ENCODE assay signal across 11 cellular contexts in the genomic region with DNA sequence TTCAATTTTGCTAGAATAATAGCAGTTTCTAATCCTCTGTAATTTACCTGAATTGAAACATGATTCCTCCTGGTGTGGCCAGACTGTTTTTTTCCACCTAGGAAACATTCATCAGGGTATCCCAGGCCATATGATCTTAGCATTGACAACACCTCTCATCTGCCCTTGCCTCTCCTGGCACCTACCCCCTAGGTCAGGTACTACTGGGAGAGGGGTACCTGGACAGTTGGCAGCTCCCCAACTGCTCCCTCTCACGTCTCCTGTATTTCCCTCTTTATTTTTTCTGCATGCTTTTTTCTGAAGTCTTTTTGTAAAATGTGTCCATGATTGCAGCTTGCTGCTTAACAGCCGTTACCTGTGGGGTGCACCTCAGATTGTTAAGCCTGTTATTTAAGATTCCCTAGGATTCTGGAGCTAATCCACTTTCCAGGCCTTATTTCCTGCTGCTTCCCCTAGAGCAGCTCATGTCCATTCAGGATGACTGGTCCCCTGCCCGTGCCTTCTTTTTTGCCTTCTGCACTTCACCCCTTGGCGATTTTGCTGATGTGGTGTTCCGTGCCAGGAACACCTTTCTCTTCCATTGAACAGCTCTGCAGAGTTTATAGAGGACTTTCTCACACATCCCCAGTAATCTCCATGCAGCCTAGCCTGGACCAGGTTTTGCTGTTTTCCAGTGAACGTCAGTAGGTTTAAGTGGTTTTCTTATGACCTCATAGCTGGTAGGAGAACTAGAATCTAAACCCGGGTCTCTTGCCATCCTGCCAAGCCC. TPM values are rescaled to one million over a fixed set of nuclear protein-coding genes. Genes with fewer than 3 reads are reported as not detected.
DNase-seq lines count a peak whose midpoint lies in the region; ATAC-seq, FAIRE-seq and TF ChIP-seq lines count a peak whose summit lies in the region.
"Had no signal": no experiment of that assay in that cellular context is flagged by ENCODE, and none has a peak within 500 bp of the region (broad histone marks: within the 10 kb centered on the region; RNA-seq: fewer than 3 reads in every experiment).

No MANE protein-coding gene starts in this region.

- 36 to 41% (median 38%) methylated on average over 7 of the region's 7 CpGs for WGBS in ovary, 3 donors

- TF ChIP-seq CTCF in HCT116 (IDR thresholded peaks at IDR 0.05 in 2 of 3, conservative IDR thresholded peaks at IDR 0.05 in 1 of 3; ENCODE audit: borderline replicate concordance in 1 of 3, insufficient read depth in 1 of 3, low read depth in 2 of 3, low read length in 2 of 3) (no peak), epithelial cell of esophagus (IDR thresholded peaks at IDR 0.05; ENCODE audit: insufficient read depth, low read depth, low read length, missing control alignments) (no peak), neural progenitor cell (IDR thresholded peaks at IDR 0.05) (no peak), ovary (IDR thresholded peaks at IDR 0.05) (no peak)

- TF ChIP-seq RAD21 in HCT116 (IDR thresholded peaks at IDR 0.05; ENCODE audit: low read depth), result no peak

- H3K36me3 ChIP-seq in HCT116 (ENCODE audit: control insufficient read depth in 1 of 2, insufficient read depth in 2 of 2, low read length in 2 of 2) (no peaks in the 10 kb centered on the region), neural progenitor cell (no peaks in the 10 kb centered on the region), ovary (no peaks in the 10 kb centered on the region)
- H3K36me3 ChIP-seq: esophagus squamous epithelium, neutrophil had no signal

- DNase-seq in HCT116 (ENCODE audit: low read depth, low spot score), result no peak
- DNase-seq in NCI-H524 treated with DMSO at 0.1 percent for 48 hours (lab: John Stamatoyannopoulos, UW), result peak; percentile 61
- DNase-seq in epithelial cell of esophagus (ENCODE audit: low read depth), result peak; percentile 54
- peak; percentile 66 for DNase-seq in neural progenitor cell (ENCODE audit: low spot score)
- DNase-seq in NCI-H446 (lab: John Stamatoyannopoulos, UW), result no peak
- DNase-seq in GM19239 (ENCODE audit: insufficient read length, low spot score), result no peak
- DNase-seq in ovary, result no peak
- DNase-seq: activated T-cell treated with anti-CD3 and anti-CD28 coated beads for 4 hours, esophagus squamous epithelium had no signal

- H3K9me2 ChIP-seq in HCT116 (ENCODE audit: insufficient read depth), result no peaks in the 10 kb centered on the region

- RAD21 ChIA-PET in HCT116 (lab: Charles Lee; ENCODE audit: low non-redundant PET in 1 of 2, low total read pairs in 2 of 2, uncharacterized antibody in 2 of 2, unreplicated experiment in 2 of 2), result no interaction called here

- H3K27me3 ChIP-seq in HCT116 (ENCODE audit: insufficient read depth, low read length) (no peaks in the 10 kb centered on the region), neural progenitor cell (no peaks in the 10 kb centered on the region), ovary (no peaks in the 10 kb centered on the region)
- H3K27me3 ChIP-seq: esophagus squamous epithelium, neutrophil had no signal

- no peaks in the 10 kb centered on the region for H3K9me3 Mint-ChIP-seq in neural progenitor cell

- H3K27ac Mint-ChIP-seq in neural progenitor cell, result no peak overlapping the region

- H2AFZ ChIP-seq in HCT116 (ENCODE audit: low read depth, low read length, poor library complexity, severe bottlenecking), result no peak overlapping the region
- H2AFZ ChIP-seq in neural progenitor cell (replicated peaks), result no peak overlapping the region

- FAIRE-seq in GM19239 (lab: Jason Lieb, UNC), result no peak

- H3K9ac ChIP-seq in HCT116 (ENCODE audit: low read length) (no peak overlapping the region), neural progenitor cell (no peak overlapping the region)

- peaks cover 2% of the 10 kb centered on the region for H3K27me3 Mint-ChIP-seq in neural progenitor cell (ENCODE audit: insufficient read depth, low read depth)

- TF ChIP-seq POLR2A in HCT116 (IDR thresholded peaks at IDR 0.05; ENCODE audit: borderline replicate concordance, extremely low read depth, insufficient read depth, insufficient read length), result no peak
- no peak for TF ChIP-seq POLR2A in ovary (IDR thresholded peaks at IDR 0.05)

- H4K20me1 ChIP-seq in HCT116 (ENCODE audit: insufficient read depth), result no peaks in the 10 kb centered on the region
- H4K20me1 ChIP-seq in neural progenitor cell (ENCODE audit: low read depth), result peaks cover 27% of the 10 kb centered on the region

- H3F3A ChIP-seq in neural progenitor cell (ENCODE audit: low read depth), result no peaks in the 10 kb centered on the region

- no peaks in the 10 kb centered on the region for H3K36me3 Mint-ChIP-seq in neural progenitor cell

- no peak overlapping the region for H3K4me2 ChIP-seq in HCT116 (ENCODE audit: low read length)
- peak overlapping the region; percentile 63 for H3K4me2 ChIP-seq in neural progenitor cell

- H3K4me3 ChIP-seq in HCT116 (replicated peaks in 1 of 2; ENCODE audit: low read depth in 1 of 2, low read length in 2 of 2), result no peak overlapping the region
- H3K4me3 ChIP-seq in epithelial cell of esophagus (ENCODE audit: low read length), result no peak overlapping the region
- peak overlapping the region; percentile 30 for H3K4me3 ChIP-seq in neural progenitor cell
- H3K4me3 ChIP-seq in ovary, result no peak overlapping the region
- H3K4me3 ChIP-seq: esophagus squamous epithelium had no signal

- H3K4me1 ChIP-seq in HCT116 (ENCODE audit: control insufficient read depth in 1 of 2, insufficient read depth in 2 of 2, low read length in 2 of 2) (peaks cover 3 to 25% of the 10 kb centered on the region in 2 experiments; a peak in 2 of 4 replicates), neural progenitor cell (peaks cover 5% of the 10 kb centered on the region), ovary (ENCODE audit: insufficient read depth) (peaks cover 5% of the 10 kb centered on the region)

- H3K4me3 Mint-ChIP-seq in neural progenitor cell, result no peak overlapping the region

- no TSS peak for BruUV-seq in HCT116 (replicated peaks; lab: Mats Ljungman, UMichigan)

- H3K27ac ChIP-seq in HCT116 (ENCODE audit: low read depth, low read length), result no peak overlapping the region
- H3K27ac ChIP-seq in neural progenitor cell, result no peak overlapping the region
- H3K27ac ChIP-seq in ovary, result no peak overlapping the region
- H3K27ac ChIP-seq: esophagus squamous epithelium, neutrophil had no signal

- H3K4me1 Mint-ChIP-seq in neural progenitor cell, result peaks cover 7% of the 10 kb centered on the region

- no peak for ATAC-seq in HCT116
- ATAC-seq in GM21528 (IDR thresholded peaks at IDR 0.05; ENCODE audit: low FRiP score, unreplicated experiment), result no peak

- H3K9me3 ChIP-seq in HCT116 (ENCODE audit: control insufficient read depth in 1 of 2, insufficient read depth in 1 of 2, low read depth in 1 of 2, low read length in 2 of 2) (no peaks in the 10 kb centered on the region), neural progenitor cell (ENCODE audit: low read depth) (no peaks in the 10 kb centered on the region), ovary (no peaks in the 10 kb centered on the region)
- H3K9me3 ChIP-seq: esophagus squamous epithelium, neutrophil had no signal

- intact Hi-C loops in HCT116 (cut with micrococcal nuclease) (no loop called here), ovary (cut with DNase I) (no loop called here)

- H3K79me2 ChIP-seq in HCT116 (ENCODE audit: insufficient read depth, low read length), result peaks cover 10% of the 10 kb centered on the region
- H3K79me2 ChIP-seq in neural progenitor cell (ENCODE audit: low read depth), result peaks cover 4% of the 10 kb centered on the region

- POLR2A ChIA-PET in HCT116 (lab: Charles Lee), result no interaction called here

- TF ChIP-seq EP300 in ovary (IDR thresholded peaks at IDR 0.05), result no peak

- CTCF ChIA-PET in HCT116 (lab: Charles Lee), result interaction anchor here (1.8 kb wide), 1 partner anchor 36 kb away, joined by 3 read pairs; no protein-coding TSS in a partner anchor

TF ChIP-seq in HCT116, 20 proteins besides CTCF, POLR2A, EP300 and RAD21 (continues in another document):
- TF ChIP-seq, protein P1, sequence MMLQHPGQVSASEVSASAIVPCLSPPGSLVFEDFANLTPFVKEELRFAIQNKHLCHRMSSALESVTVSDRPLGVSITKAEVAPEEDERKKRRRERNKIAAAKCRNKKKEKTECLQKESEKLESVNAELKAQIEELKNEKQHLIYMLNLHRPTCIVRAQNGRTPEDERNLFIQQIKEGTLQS (IDR thresholded peaks at IDR 0.05), result no peak
- TF ChIP-seq, protein P2, sequence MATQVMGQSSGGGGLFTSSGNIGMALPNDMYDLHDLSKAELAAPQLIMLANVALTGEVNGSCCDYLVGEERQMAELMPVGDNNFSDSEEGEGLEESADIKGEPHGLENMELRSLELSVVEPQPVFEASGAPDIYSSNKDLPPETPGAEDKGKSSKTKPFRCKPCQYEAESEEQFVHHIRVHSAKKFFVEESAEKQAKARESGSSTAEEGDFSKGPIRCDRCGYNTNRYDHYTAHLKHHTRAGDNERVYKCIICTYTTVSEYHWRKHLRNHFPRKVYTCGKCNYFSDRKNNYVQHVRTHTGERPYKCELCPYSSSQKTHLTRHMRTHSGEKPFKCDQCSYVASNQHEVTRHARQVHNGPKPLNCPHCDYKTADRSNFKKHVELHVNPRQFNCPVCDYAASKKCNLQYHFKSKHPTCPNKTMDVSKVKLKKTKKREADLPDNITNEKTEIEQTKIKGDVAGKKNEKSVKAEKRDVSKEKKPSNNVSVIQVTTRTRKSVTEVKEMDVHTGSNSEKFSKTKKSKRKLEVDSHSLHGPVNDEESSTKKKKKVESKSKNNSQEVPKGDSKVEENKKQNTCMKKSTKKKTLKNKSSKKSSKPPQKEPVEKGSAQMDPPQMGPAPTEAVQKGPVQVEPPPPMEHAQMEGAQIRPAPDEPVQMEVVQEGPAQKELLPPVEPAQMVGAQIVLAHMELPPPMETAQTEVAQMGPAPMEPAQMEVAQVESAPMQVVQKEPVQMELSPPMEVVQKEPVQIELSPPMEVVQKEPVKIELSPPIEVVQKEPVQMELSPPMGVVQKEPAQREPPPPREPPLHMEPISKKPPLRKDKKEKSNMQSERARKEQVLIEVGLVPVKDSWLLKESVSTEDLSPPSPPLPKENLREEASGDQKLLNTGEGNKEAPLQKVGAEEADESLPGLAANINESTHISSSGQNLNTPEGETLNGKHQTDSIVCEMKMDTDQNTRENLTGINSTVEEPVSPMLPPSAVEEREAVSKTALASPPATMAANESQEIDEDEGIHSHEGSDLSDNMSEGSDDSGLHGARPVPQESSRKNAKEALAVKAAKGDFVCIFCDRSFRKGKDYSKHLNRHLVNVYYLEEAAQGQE (IDR thresholded peaks at IDR 0.05; ENCODE audit: low read depth), result no peak
- TF ChIP-seq ZFX (IDR thresholded peaks at IDR 0.05), result no peak
- TF ChIP-seq TCF7L2 (IDR thresholded peaks at IDR 0.05; ENCODE audit: borderline replicate concordance, extremely low read depth, insufficient read depth, insufficient read length), result no peak
- TF ChIP-seq FOSL1 (IDR thresholded peaks at IDR 0.05; ENCODE audit: low read depth), result no peak
- peak; percentile 36; the same call in 1 of the 2 replicates for TF ChIP-seq SP1 (IDR thresholded peaks at IDR 0.05; ENCODE audit: low read depth)
- no peak for TF ChIP-seq EZH2phosphoT487 (IDR thresholded peaks at IDR 0.05; ENCODE audit: borderline replicate concordance)

RNA-seq across cellular contexts. Expression of a gene that starts 33.6 kb away (rescaled TPM):
- total RNA-seq in HCT116 (2021; ENCODE audit: unreplicated experiment), result 12.7 TPM
- 6.4 and 7.5 TPM in 2 replicates for polyA plus RNA-seq in HCT116 (2012)
- total RNA-seq in neural progenitor cell (ENCODE audit: low replicate concordance), result 18.7 and 19.9 TPM in 2 replicates
- total RNA-seq in ovary, result 10 to 100 TPM in 2 of 7 donors, 1 to 10 TPM in 5; 7.4 to 11.8 (median 8.8) TPM
- 1 to 10 TPM; 4.3 to 9.5 TPM for polyA plus RNA-seq in ovary

Comparison
In these comparisons a context has a peak if more than half of its experiments do, and no peak if none do; other contexts are left out.
1. DNase-seq: peak in NCI-H524 treated with DMSO at 0.1 percent for 48 hours (single experiment), epithelial cell of esophagus (single experiment) and neural progenitor cell (single experiment); none in HCT116 (single experiment), NCI-H446 (0 of 2), GM19239 (single experiment) and ovary (0 of 5).